26 cellular contexts compared by ENCODE assay signal in the genomic region with DNA sequence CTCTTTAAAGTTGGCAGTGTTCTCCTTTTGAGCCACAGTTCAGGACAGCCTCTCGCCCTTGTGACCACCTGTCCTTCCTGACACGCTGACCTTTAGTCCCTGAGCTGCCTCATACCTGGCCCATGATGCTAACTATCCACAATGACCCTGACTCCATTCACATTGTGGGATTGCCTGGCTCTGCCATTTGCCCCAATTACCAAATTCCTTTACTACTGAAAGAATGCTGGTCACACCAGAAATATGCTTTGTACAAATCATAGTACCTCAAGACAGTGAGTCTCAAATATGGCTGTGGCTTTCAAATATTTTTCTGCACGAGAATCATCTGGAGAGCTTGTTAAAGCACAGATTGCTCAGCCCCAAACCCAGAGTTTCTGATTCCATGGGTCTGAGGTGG. TPM values are rescaled to one million over a fixed set of nuclear protein-coding genes. Genes with fewer than 3 reads are reported as not detected.
DNase-seq lines count a peak whose midpoint lies in the region; ATAC-seq, FAIRE-seq and TF ChIP-seq lines count a peak whose summit lies in the region.
"Had no signal": no experiment of that assay in that cellular context is flagged by ENCODE, and none has a peak within 500 bp of the region (broad histone marks: within the 10 kb centered on the region; RNA-seq: fewer than 3 reads in every experiment).

No MANE protein-coding gene starts in this region.

- WGBS in HepG2 (ENCODE audit: low lambda C conversion rate): 0% methylated on average over 3 of the region's 3 CpGs

- no peaks in the 10 kb centered on the region for H3K36me3 ChIP-seq in adipocyte (ENCODE audit: control insufficient read depth, insufficient read depth, low read length, severe bottlenecking)
- H3K36me3 ChIP-seq in HepG2 (replicated peaks in 1 of 2; ENCODE audit: control insufficient read depth in 1 of 2, insufficient read depth in 2 of 2, low read length in 2 of 2): no peaks in the 10 kb centered on the region
- H3K36me3 ChIP-seq: stomach had no signal

- H3K9me3 ChIP-seq in AG04450 (ENCODE audit: control insufficient read depth, insufficient read depth, low read length) (no peaks in the 10 kb centered on the region), adipocyte (ENCODE audit: control insufficient read depth, low read length) (no peaks in the 10 kb centered on the region), HepG2 (ENCODE audit: low read length) (no peaks in the 10 kb centered on the region)
- H3K9me3 ChIP-seq: A549, stomach had no signal

- H3K4me1 ChIP-seq in adipocyte (ENCODE audit: control insufficient read depth, insufficient read depth, low read length) (peaks cover 14% of the 10 kb centered on the region), HepG2 (ENCODE audit: insufficient read depth, low read length) (peaks cover 16% of the 10 kb centered on the region)

- no peaks in the 10 kb centered on the region for H3K27me3 ChIP-seq in AG04450 (ENCODE audit: control insufficient read depth, insufficient read depth, low read length)
- peaks cover 3% of the 10 kb centered on the region for H3K27me3 ChIP-seq in adipocyte (replicated peaks; ENCODE audit: control insufficient read depth, insufficient read depth, low read length)
- no peaks in the 10 kb centered on the region for H3K27me3 ChIP-seq in HepG2 (ENCODE audit: control insufficient read depth in 1 of 2, insufficient read depth in 2 of 2, low read length in 2 of 2)
- H3K27me3 ChIP-seq: stomach had no signal

- TF ChIP-seq RAD21 in HepG2 (CRISPR knock-in tag; IDR thresholded peaks at IDR 0.05): no peak

- no peak overlapping the region for H2AFZ ChIP-seq in HepG2 (ENCODE audit: low read length)

- POLR2A ChIA-PET in AG04450 (lab: Yijun Ruan, JAX) (interaction anchor here (0.8 to 1.5 kb wide), 3 partner anchors 11 to 529 kb away, joined by 3 read pairs; no protein-coding TSS in a partner anchor), HepG2 (lab: Yijun Ruan, JAX) (no interaction called here)

- H3K4me3 ChIP-seq in AG04450 (ENCODE audit: low read depth, low read length) (no peak overlapping the region), adipocyte (ENCODE audit: low read length) (no peak overlapping the region), HepG2 (replicated peaks in 1 of 3; ENCODE audit: insufficient read depth in 1 of 3, low read depth in 2 of 3, low read length in 3 of 3) (no peak overlapping the region)
- H3K4me3 ChIP-seq: A549, stomach had no signal

- no peak overlapping the region for H3K9ac ChIP-seq in adipocyte (ENCODE audit: low read length)
- H3K9ac ChIP-seq in HepG2 (ENCODE audit: insufficient read depth, low read depth, low read length): no peak overlapping the region

- no peak for TF ChIP-seq POLR2A in HepG2 (IDR thresholded peaks at IDR 0.05; ENCODE audit: insufficient read depth in 1 of 2, low read depth in 2 of 2, low read length in 2 of 2)

- peak overlapping the region; percentile 77 for H3K27ac ChIP-seq in AG04450 (ENCODE audit: low read depth, low read length)
- H3K27ac ChIP-seq in HepG2 (ENCODE audit: extremely low read length, insufficient read depth, low read length): no peak overlapping the region
- H3K27ac ChIP-seq: A549, stomach had no signal

- no peak for TF ChIP-seq CTCF in AG04450 (IDR thresholded peaks at IDR 0.05; ENCODE audit: low read depth, low read length)
- no peak for TF ChIP-seq CTCF in HepG2 (CRISPR knock-in tag; IDR thresholded peaks at IDR 0.05)

- TF ChIP-seq EP300 in HepG2 (IDR thresholded peaks at IDR 0.05; ENCODE audit: low read depth in 2 of 2, low read length in 2 of 2) (no peak), HepG2 (CRISPR knock-in tag; IDR thresholded peaks at IDR 0.05; ENCODE audit: borderline replicate concordance) (no peak)

- ATAC-seq in HepG2 (peak; percentile 69), GM19397 (IDR thresholded peaks at IDR 0.05; ENCODE audit: unreplicated experiment) (no peak), GM21515 (IDR thresholded peaks at IDR 0.05; ENCODE audit: unreplicated experiment) (no peak)
- ATAC-seq: A549, Right ventricle myocardium inferior had no signal

- DNase-seq in AG04450 (ENCODE audit: low read depth, low spot score) (peak; percentile 55), GM04504 (ENCODE audit: low read depth) (peak; percentile 27), adipocyte (ENCODE audit: low read depth) (peak; percentile 40), HepG2 (ENCODE audit: low spot score) (peak; percentile 51), HuH-7 (ENCODE audit: low spot score) (no peak), NOMO-1 treated with dmso at 0.1 percent for 144 hours (lab: John Stamatoyannopoulos, UW; ENCODE audit: unreplicated experiment) (no peak)
- DNase-seq: activated CD4-positive, alpha-beta T cell treated with anti-CD3 and anti-CD28 coated beads, Interleukin-2, amount 50 U/mL, for 48 hours; activated CD4-positive, CD25-positive, alpha-beta regulatory T cell; activated CD8-positive, alpha-beta memory T cell treated with anti-CD3 and anti-CD28 coated beads, Interleukin-2, amount 50 U/mL, for 4 hours; activated naive CD4-positive, alpha-beta T cell treated with anti-CD3 and anti-CD28 coated beads, Interleukin-2, amount 50 U/mL, for 16 hours; caudate nucleus; CD4-positive, alpha-beta T cell; dermis blood vessel endothelial cell; NCI-H2081 treated with DMSO at 0.1 percent for 48 hours; NCI-H446; OCI-M1; stomach; SW 1271; T1000 had no signal

- CTCF ChIA-PET in AG04450 (lab: Charles Lee): interaction anchor here (1.4 to 1.7 kb wide), 2 partner anchors 27 to 32 kb away, joined by 3 to 8 read pairs; no protein-coding TSS in a partner anchor
- CTCF ChIA-PET in HepG2 (lab: Yijun Ruan, JAX; ENCODE audit: low intra/inter-chr PET ratio, low total read pairs): no interaction called here

- H4K20me1 ChIP-seq in HepG2 (ENCODE audit: insufficient read depth, low read length): no peaks in the 10 kb centered on the region

- H3K4me2 ChIP-seq in HepG2 (ENCODE audit: low read depth, low read length): no peak overlapping the region
- H3K4me2 ChIP-seq: A549 had no signal

- no peak for FAIRE-seq in HepG2 (lab: Jason Lieb, UNC)
- FAIRE-seq: A549, endometrium, GM18507, H54 had no signal

- in situ Hi-C loops in HepG2 (cut with HindIII; ENCODE audit: extremely low pct_ligation_motif_present, low pct_unique_long_range_greater_than_20kb): no loop called here

- intact Hi-C loops in HepG2 (cut with micrococcal nuclease; ENCODE audit: unreplicated experiment): no loop called here

- H3K79me2 ChIP-seq in HepG2 (ENCODE audit: insufficient read depth, low read length): no peaks in the 10 kb centered on the region

- no TSS peak for BruUV-seq in HepG2 (replicated peaks; lab: Mats Ljungman, UMichigan)

TF ChIP-seq in HepG2, 621 proteins besides CTCF, POLR2A, EP300 and RAD21:
- peak; percentile 45 for TF ChIP-seq HNF4A (CRISPR knock-in tag; IDR thresholded peaks at IDR 0.05)
- TF ChIP-seq RARA (CRISPR knock-in tag; IDR thresholded peaks at IDR 0.05): peak; percentile 31; the same call in 1 of the 2 replicates
- no peak for TF ChIP-seq NR2F6 (IDR thresholded peaks at IDR 0.05)
- peak; percentile 28; the same call in 1 of the 2 replicates for TF ChIP-seq NR2F6 (CRISPR knock-in tag; IDR thresholded peaks at IDR 0.05)
- peak; percentile 50 for TF ChIP-seq TEAD3 (CRISPR knock-in tag; optimal IDR thresholded peaks at IDR 0.05; ENCODE audit: borderline replicate concordance)
- TF ChIP-seq ZEB1 (IDR thresholded peaks at IDR 0.05; ENCODE audit: insufficient replicate concordance, low read depth): peak; percentile 57
- TF ChIP-seq ZBTB42 (CRISPR knock-in tag; IDR thresholded peaks at IDR 0.05): no peak
- no peak for TF ChIP-seq NFE2 (CRISPR knock-in tag; IDR thresholded peaks at IDR 0.05)
- TF ChIP-seq ZNF274 (CRISPR knock-in tag; IDR thresholded peaks at IDR 0.05): no peak
- TF ChIP-seq PPARG (CRISPR knock-in tag; conservative IDR thresholded peaks at IDR 0.05): 0 out of 2 replicates have a peak, but pooled peaks have one; percentile 27
- 0 out of 2 replicates have a peak, but pooled peaks have one; percentile 27 for TF ChIP-seq ZNF644 (CRISPR knock-in tag; IDR thresholded peaks at IDR 0.05; ENCODE audit: low read depth)

RNA-seq across cellular contexts. Expression of a gene that starts 54.2 kb away (rescaled TPM):
- polyA plus RNA-seq in AG04450 (2011; rRNA removed) (517 and 522 TPM in 2 replicates), HepG2 (2011; rRNA removed) (0.12 and 0.16 TPM in 2 replicates)
- 709 and 772 TPM in 2 replicates for polyA minus RNA-seq in AG04450 (2011; rRNA and poly(A)+ RNA removed)
- 0.22 and 0.34 TPM in 2 replicates for total RNA-seq in HepG2 (2016; rRNA removed; fragmentation: Illumina TruSeq; extraction: Trizol)
- total RNA-seq in HepG2 (2016; cell fraction: cytosol; rRNA removed; fragmentation: Illumina TruSeq; extraction: Trizol; ENCODE audit: low read depth): 0.26 TPM in 1 of 2 replicates, not detected in the other
- 0.18 and 0.39 TPM in 2 replicates for total RNA-seq in HepG2 (2016; cell fraction: insoluble cytoplasmic fraction; rRNA removed; fragmentation: Illumina TruSeq; extraction: Trizol)
- total RNA-seq in HepG2 (2016; cell fraction: membrane; rRNA removed; fragmentation: Illumina TruSeq; extraction: Trizol): 0.03 and 0.10 TPM in 2 replicates
- 0.37 and 0.38 TPM in 2 replicates for total RNA-seq in HepG2 (2016; cell fraction: nucleus; rRNA removed; fragmentation: Illumina TruSeq; extraction: Trizol)
- 0.15 and 0.21 TPM in 2 replicates for polyA plus RNA-seq in HepG2 (2011; cell fraction: cytosol; rRNA removed)
- 0.14 and 0.19 TPM in 2 replicates for polyA plus RNA-seq in HepG2 (2011; cell fraction: nucleus; rRNA removed)
- polyA plus RNA-seq in HepG2 (2012): 0.04 and 0.27 TPM in 2 replicates
- 0.03 TPM in 1 of 2 replicates, not detected in the other for polyA plus RNA-seq in HepG2 (2016; cell fraction: cytosol; fragmentation: Illumina TruSeq; extraction: Trizol; ENCODE audit: low read depth)
- polyA plus RNA-seq in HepG2 (2016; cell fraction: insoluble cytoplasmic fraction; fragmentation: Illumina TruSeq; extraction: Trizol; ENCODE audit: low read depth): 0.22 and 0.27 TPM in 2 replicates
- polyA plus RNA-seq in HepG2 (2016; cell fraction: membrane; fragmentation: Illumina TruSeq; extraction: Trizol; ENCODE audit: low read depth): not detected in 2 replicates
- 0.26 and 0.40 TPM in 2 replicates for polyA plus RNA-seq in HepG2 (2016; cell fraction: nucleus; fragmentation: Illumina TruSeq; extraction: Trizol; ENCODE audit: insufficient read depth, low read depth)
- 0.23 and 0.28 TPM in 2 replicates for polyA minus RNA-seq in HepG2 (2011; rRNA and poly(A)+ RNA removed; ENCODE audit: low replicate concordance)
- 0.30 TPM in 1 of 2 replicates, not detected in the other for polyA minus RNA-seq in HepG2 (2011; cell fraction: cytosol; rRNA and poly(A)+ RNA removed)
- 0.75 and 1.0 TPM in 2 replicates for polyA minus RNA-seq in HepG2 (2011; cell fraction: nucleus; rRNA and poly(A)+ RNA removed)

Comparison
In these comparisons a context has a peak if more than half of its experiments do, and no peak if none do; other contexts are left out.
1. DNase-seq: peak in AG04450 (single experiment), GM04504 (single experiment), adipocyte (single experiment) and HepG2 (single experiment); none in HuH-7 (single experiment) and NOMO-1 treated with dmso at 0.1 percent for 144 hours (single experiment).
2. RNA of a gene that starts 54.2 kb away (polyA plus RNA-seq): 517 to 522 TPM in AG04450; 0.03 to 0.40 TPM in HepG2; every median in the first group is over 100 times any median in the second.